ENCODE assay signal across 8 cellular contexts in genomic region chr2:54724150-54724559, GRCh38. TPM values are rescaled to one million over a fixed set of nuclear protein-coding genes. Genes with fewer than 3 reads are reported as not detected.
DNase-seq lines count a peak whose midpoint lies in the region; ATAC-seq and TF ChIP-seq lines count a peak whose summit lies in the region.

No MANE protein-coding gene starts in this region.

- no peaks in the 10 kb centered on the region for H3K9me3 ChIP-seq in breast epithelium
- H3K9me3 ChIP-seq in muscle layer of colon (ENCODE audit: low read length): no peaks in the 10 kb centered on the region

- H3K27me3 ChIP-seq in breast epithelium: no peaks in the 10 kb centered on the region
- H3K27me3 ChIP-seq in muscle layer of colon (ENCODE audit: control insufficient read depth in 1 of 2, insufficient read depth in 2 of 2, low read length in 2 of 2): peaks cover 0 to 10% of the 10 kb centered on the region in 2 donors

- POLR2A ChIA-PET in AG04449 (lab: Yijun Ruan, JAX): no interaction called here

- TF ChIP-seq CTCF in AG04449 (IDR thresholded peaks at IDR 0.05; ENCODE audit: insufficient read depth, low read length, missing control alignments) (no peak), breast epithelium (IDR thresholded peaks at IDR 0.05) (no peak)

- H3K36me3 ChIP-seq in breast epithelium (no peaks in the 10 kb centered on the region), muscle layer of colon (ENCODE audit: insufficient read depth, low read length) (no peaks in the 10 kb centered on the region)

- ATAC-seq in GM21576 (IDR thresholded peaks at IDR 0.05; ENCODE audit: unreplicated experiment): no peak
- ATAC-seq in GM19328 (IDR thresholded peaks at IDR 0.05; ENCODE audit: unreplicated experiment): no peak

- no peak overlapping the region for H3K27ac ChIP-seq in breast epithelium
- no peak overlapping the region for H3K27ac ChIP-seq in muscle layer of colon (ENCODE audit: low read depth, low read length)

- H3K9ac ChIP-seq in muscle layer of colon (ENCODE audit: low read length): no peak overlapping the region

- H3K4me1 ChIP-seq in breast epithelium (no peaks in the 10 kb centered on the region), muscle layer of colon (ENCODE audit: insufficient read depth, low read length) (peaks cover 12% of the 10 kb centered on the region)

- CTCF ChIA-PET in AG04449 (lab: Yijun Ruan, JAX): interaction anchor here (0.7 kb wide), 1 partner anchor 57 kb away, joined by 3 read pairs; no protein-coding TSS in a partner anchor

- intact Hi-C loops in breast epithelium (cut with DNase I; ENCODE audit: low total_unique reads): loop anchor here (5.0 kb wide), 1 partner anchor 373 kb away; no protein-coding TSS in a partner anchor

- H3K4me3 ChIP-seq in AG04449 (ENCODE audit: low read depth, low read length) (peak overlapping the region; percentile 75), breast epithelium (peak overlapping the region; percentile 74 to 82 (median 78)), muscle layer of colon (ENCODE audit: low read depth in 1 of 2, low read length in 2 of 2) (peak overlapping the region; percentile 76 to 81)

- no peak for DNase-seq in AG04449 (ENCODE audit: low read depth, low spot score)
- DNase-seq in HT-29 (ENCODE audit: low spot score): peak; percentile 35
- no peak for DNase-seq in breast epithelium (ENCODE audit: low spot score in 2 of 2)
- DNase-seq in dedifferentiated amniotic fluid mesenchymal stem cell (ENCODE audit: extremely low spot score): no peak
- no peak for DNase-seq in NCI-H774 (lab: John Stamatoyannopoulos, UW)

- no peak for TF ChIP-seq POLR2A in breast epithelium (IDR thresholded peaks at IDR 0.05)

RNA-seq across cellular contexts. Expression of gene EML6, which starts 0.7 kb away (rescaled TPM):
- 3.0 and 3.1 TPM in 2 replicates for total RNA-seq in HT-29 (2014; rRNA removed; shearing (Covaris generic))
- 1 to 10 TPM; 1.9 to 5.9 (median 2.3) TPM for total RNA-seq in breast epithelium
